ENCODE assay signal across 1 cellular context in genomic region chr6:33344771-33345697, GRCh38.
TF ChIP-seq lines count a peak whose summit lies in the region.

No MANE protein-coding gene starts in this region.

TF ChIP-seq in WTC11, 78 proteins besides CTCF, POLR2A, EP300 and RAD21 (continued from another document):
- no peak for TF ChIP-seq ARID4B (CRISPR knock-in tag; IDR thresholded peaks at IDR 0.05; ENCODE audit: borderline replicate concordance)
- no peak for TF ChIP-seq ZNF121 (CRISPR knock-in tag; IDR thresholded peaks at IDR 0.05)
- TF ChIP-seq TEAD1 (CRISPR knock-in tag; IDR thresholded peaks at IDR 0.05): no peak
- no peak for TF ChIP-seq MAX (CRISPR knock-in tag; IDR thresholded peaks at IDR 0.05)
- no peak for TF ChIP-seq MXD4 (CRISPR knock-in tag; IDR thresholded peaks at IDR 0.05; ENCODE audit: borderline replicate concordance)
